Comparison of ENCODE assay signal across 9 cellular contexts in the genomic region with DNA sequence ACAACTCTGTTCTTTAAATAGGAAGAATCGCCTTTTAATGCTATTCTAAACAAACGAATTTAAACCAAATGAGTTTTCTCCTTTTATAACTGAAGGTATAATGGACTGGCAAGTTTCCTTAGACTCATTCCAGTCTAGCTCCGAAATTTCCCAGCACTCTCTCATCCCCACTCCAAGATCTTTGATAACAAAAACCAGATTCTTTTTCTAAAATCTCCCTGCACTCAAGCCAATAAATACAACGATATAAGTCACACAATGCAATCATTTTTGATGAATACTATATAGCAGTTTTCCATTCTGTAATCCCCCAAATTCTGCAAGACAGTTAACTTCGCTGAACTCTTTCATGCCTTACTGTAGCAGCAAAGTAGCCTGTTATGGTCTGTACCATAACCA. TPM values are rescaled to one million over a fixed set of nuclear protein-coding genes. Genes with fewer than 3 reads are reported as not detected.
DNase-seq lines count a peak whose midpoint lies in the region; ATAC-seq, FAIRE-seq and TF ChIP-seq lines count a peak whose summit lies in the region.
"Had no signal": no experiment of that assay in that cellular context is flagged by ENCODE, and none has a peak within 500 bp of the region (broad histone marks: within the 10 kb centered on the region; RNA-seq: fewer than 3 reads in every experiment).

No MANE protein-coding gene starts in this region.

- H3K9ac ChIP-seq in endothelial cell of umbilical vein (replicated peaks; ENCODE audit: extremely low read depth, insufficient read depth, low read length) = peak overlapping the region; percentile 91

- no peak for ATAC-seq in CD8-positive, alpha-beta T cell
- ATAC-seq in HG02759 (IDR thresholded peaks at IDR 0.05; ENCODE audit: unreplicated experiment) (no peak), HG03097 (IDR thresholded peaks at IDR 0.05; ENCODE audit: low FRiP score, unreplicated experiment) (no peak)

- TF ChIP-seq POLR2A in endothelial cell of umbilical vein (IDR thresholded peaks at IDR 0.05; ENCODE audit: low read depth, low read length) = no peak

- no peaks in the 10 kb centered on the region for H3K9me3 Mint-ChIP-seq in CD8-positive, alpha-beta T cell

- no peaks in the 10 kb centered on the region for H3K9me3 ChIP-seq in CD8-positive, alpha-beta T cell (ENCODE audit: low read length)
- H3K9me3 ChIP-seq in OCI-LY7 (ENCODE audit: low read length) (no peaks in the 10 kb centered on the region), endothelial cell of umbilical vein (replicated peaks; ENCODE audit: control insufficient read depth, insufficient read depth, low read length) (no peaks in the 10 kb centered on the region), osteoblast (ENCODE audit: low read depth, low read length) (no peaks in the 10 kb centered on the region)

- H2AFZ ChIP-seq in OCI-LY7 (ENCODE audit: low read length) = no peak overlapping the region
- H2AFZ ChIP-seq in endothelial cell of umbilical vein (ENCODE audit: low read depth, low read length) = no peak overlapping the region
- H2AFZ ChIP-seq in osteoblast (ENCODE audit: low read length) = no peak overlapping the region

- BruUV-seq in OCI-LY7 (replicated peaks; lab: Mats Ljungman, UMichigan) (no TSS peak), endothelial cell of umbilical vein (replicated peaks; lab: Mats Ljungman, UMichigan) (no TSS peak)

- intact Hi-C loops in CD8-positive, alpha-beta T cell (cut with DNase I, micrococcal nuclease) = loop anchor here (2.0 to 10.0 kb wide), 6 partner anchors 16 to 828 kb away; partner anchors contain the start of genes TRIM8 (in 2 of the 2), ACTR1A (in 1 of the 2), GBF1 (in 1 of the 2) and SUFU (in 1 of the 2)
- intact Hi-C loops in OCI-LY7 (cut with micrococcal nuclease; ENCODE audit: unreplicated experiment) (no loop called here), endothelial cell of umbilical vein (cut with micrococcal nuclease) (loop anchor here (5.0 kb wide), 1 partner anchor 34 kb away; the partner anchor contains the start of gene NPM3)

- peaks cover 18% of the 10 kb centered on the region for H3K36me3 ChIP-seq in CD8-positive, alpha-beta T cell (ENCODE audit: insufficient read depth, low read length)
- peaks cover 38% of the 10 kb centered on the region for H3K36me3 ChIP-seq in OCI-LY7 (ENCODE audit: insufficient read depth, low read length)
- H3K36me3 ChIP-seq in endothelial cell of umbilical vein (ENCODE audit: control insufficient read depth in 2 of 2, extremely low read depth in 1 of 2, insufficient read depth in 2 of 2, low read length in 2 of 2) = peaks cover 5 to 6% of the 10 kb centered on the region in 2 experiments
- peaks cover 18% of the 10 kb centered on the region for H3K36me3 ChIP-seq in osteoblast (ENCODE audit: insufficient read depth, low read length)

- peak overlapping the region; percentile 90 for H3K27ac ChIP-seq in CD8-positive, alpha-beta T cell (ENCODE audit: low read depth, low read length)
- H3K27ac ChIP-seq in OCI-LY7 (ENCODE audit: low read depth, low read length, poor library complexity, severe bottlenecking) = peak overlapping the region; percentile 77
- peak overlapping the region; percentile 35 for H3K27ac ChIP-seq in endothelial cell of umbilical vein (ENCODE audit: insufficient read depth, low read depth, low read length)
- peak overlapping the region; percentile 97 for H3K27ac ChIP-seq in osteoblast (ENCODE audit: low read depth, low read length)

- peak overlapping the region; percentile 38 for H3K27ac Mint-ChIP-seq in CD8-positive, alpha-beta T cell

- no peak for FAIRE-seq in endothelial cell of umbilical vein (lab: Jason Lieb, UNC)
- FAIRE-seq in HTR-8/SVneo (lab: Jason Lieb, UNC) = no peak
- FAIRE-seq: TTC549 had no signal

- H3K27me3 Mint-ChIP-seq in CD8-positive, alpha-beta T cell (ENCODE audit: low read depth) = no peaks in the 10 kb centered on the region

- peaks cover 62% of the 10 kb centered on the region for H3K4me1 Mint-ChIP-seq in CD8-positive, alpha-beta T cell (ENCODE audit: low read depth)

- H3K4me3 ChIP-seq in CD8-positive, alpha-beta T cell (ENCODE audit: low read depth, low read length) = peak overlapping the region; percentile 82
- H3K4me3 ChIP-seq in OCI-LY7 (ENCODE audit: low read depth, low read length, poor library complexity, severe bottlenecking) = peak overlapping the region; percentile 95
- H3K4me3 ChIP-seq in endothelial cell of umbilical vein (replicated peaks in 1 of 3; ENCODE audit: insufficient read depth in 1 of 3, low read depth in 1 of 3, low read length in 3 of 3) = peak overlapping the region; percentile 82 to 99 (median 90)
- peak overlapping the region; percentile 98 for H3K4me3 ChIP-seq in osteoblast (ENCODE audit: insufficient read depth, low read length)

- DNase-seq in CD8-positive, alpha-beta T cell = no peak
- no peak for DNase-seq in OCI-LY7 (ENCODE audit: low spot score)
- DNase-seq in endothelial cell of umbilical vein (ENCODE audit: low read depth, low spot score) = no peak
- DNase-seq in osteoblast (ENCODE audit: insufficient read length, low spot score, missing footprints) = peak; percentile 5
- no peak for DNase-seq in H4 (ENCODE audit: low spot score)
- DNase-seq in HTR-8/SVneo (ENCODE audit: insufficient read length, low spot score) = no peak

- no peaks in the 10 kb centered on the region for H3K9me1 ChIP-seq in endothelial cell of umbilical vein (replicated peaks; ENCODE audit: control insufficient read depth, extremely low read depth, insufficient read depth, low read length)

- peaks cover 43% of the 10 kb centered on the region for H4K20me1 ChIP-seq in OCI-LY7 (ENCODE audit: insufficient read depth, low read length)
- H4K20me1 ChIP-seq in endothelial cell of umbilical vein (replicated peaks; ENCODE audit: control insufficient read depth, extremely low read depth, insufficient read depth, low read length) = peaks cover 29% of the 10 kb centered on the region
- H4K20me1 ChIP-seq in osteoblast (ENCODE audit: insufficient read depth, low read length) = peaks cover 65% of the 10 kb centered on the region

- peak overlapping the region; percentile 98 for H3K4me3 Mint-ChIP-seq in CD8-positive, alpha-beta T cell

- dilution Hi-C loops in endothelial cell of umbilical vein (cut with MboI; ENCODE audit: extremely low pct_ligation_motif_present, low sequenced_read_pairs) = no loop called here

- POLR2A ChIA-PET in CD8-positive, alpha-beta T cell (lab: Charles Lee) = interaction anchor here (0.7 to 6.8 kb wide), 7 partner anchors 8 to 336 kb away, joined by 3 to 64 read pairs (median 8); partner anchors contain the start of genes NOLC1 and NPM3
- POLR2A ChIA-PET in OCI-LY7 (lab: Charles Lee) (interaction anchor here (1.0 kb wide), 3 partner anchors 11 to 123 kb away, joined by 3 to 9 read pairs (median 3); partner anchors contain the start of gene NPM3), endothelial cell of umbilical vein (lab: Charles Lee) (no interaction called here)

- H3K36me3 Mint-ChIP-seq in CD8-positive, alpha-beta T cell = peaks cover 53% of the 10 kb centered on the region

- no peaks in the 10 kb centered on the region for H3K27me3 ChIP-seq in CD8-positive, alpha-beta T cell (ENCODE audit: insufficient read depth, low read length)
- H3K27me3 ChIP-seq in endothelial cell of umbilical vein (ENCODE audit: control insufficient read depth in 2 of 2, insufficient read depth in 2 of 2, low read length in 2 of 2) = no peaks in the 10 kb centered on the region
- H3K27me3 ChIP-seq in osteoblast (ENCODE audit: insufficient read depth, low read length) = no peaks in the 10 kb centered on the region

- H3K9me2 ChIP-seq in OCI-LY7 (ENCODE audit: insufficient read depth, low read length) = no peaks in the 10 kb centered on the region

- no peak for TF ChIP-seq CTCF in CD8-positive, alpha-beta T cell (IDR thresholded peaks at IDR 0.05)
- TF ChIP-seq CTCF in OCI-LY7 (conservative IDR thresholded peaks at IDR 0.05; ENCODE audit: low read length) = no peak
- no peak for TF ChIP-seq CTCF in endothelial cell of umbilical vein (IDR thresholded peaks at IDR 0.05; ENCODE audit: extremely low read depth in 1 of 2, insufficient read depth in 1 of 2, low read depth in 1 of 2, low read length in 2 of 2)
- TF ChIP-seq CTCF in osteoblast (IDR thresholded peaks at IDR 0.05; ENCODE audit: extremely low read depth, low read depth, low read length) = no peak

- H3K4me2 ChIP-seq in OCI-LY7 (ENCODE audit: low read length) (peak overlapping the region; percentile 99), endothelial cell of umbilical vein (ENCODE audit: insufficient read depth, low read length) (peak overlapping the region; percentile 90), osteoblast (ENCODE audit: insufficient read depth, low read length) (peak overlapping the region; percentile 94)

- H3K79me2 ChIP-seq in OCI-LY7 (ENCODE audit: insufficient read depth, low read depth, low read length) (peaks cover 79% of the 10 kb centered on the region), endothelial cell of umbilical vein (ENCODE audit: control insufficient read depth, insufficient read depth, low read length) (peaks cover 68% of the 10 kb centered on the region), osteoblast (ENCODE audit: insufficient read depth, low read length) (peaks cover 69% of the 10 kb centered on the region)

- H3K4me1 ChIP-seq in CD8-positive, alpha-beta T cell (ENCODE audit: insufficient read depth, low read length) = peaks cover 46% of the 10 kb centered on the region
- H3K4me1 ChIP-seq in OCI-LY7 (ENCODE audit: insufficient read depth, low read length, poor library complexity, severe bottlenecking) (peaks cover 27% of the 10 kb centered on the region), endothelial cell of umbilical vein (ENCODE audit: control insufficient read depth, extremely low read depth, insufficient read depth, low read length) (peaks cover 19% of the 10 kb centered on the region), osteoblast (ENCODE audit: insufficient read depth, low read length) (peaks cover 26% of the 10 kb centered on the region)

- CTCF ChIA-PET in CD8-positive, alpha-beta T cell (lab: Charles Lee) = interaction anchor here (0.6 to 3.1 kb wide), 4 partner anchors 20 to 330 kb away, joined by 3 to 29 read pairs (median 10); partner anchors contain the start of gene NPM3
- CTCF ChIA-PET in OCI-LY7 (lab: Charles Lee; ENCODE audit: unreplicated experiment) = interaction anchor here (0.8 kb wide), 1 partner anchor 25 kb away, joined by 4 read pairs; no protein-coding TSS in a partner anchor
- CTCF ChIA-PET in endothelial cell of umbilical vein (lab: Charles Lee) = interaction anchor here (0.7 to 5.4 kb wide), 5 partner anchors 19 to 257 kb away, joined by 3 to 39 read pairs (median 5); no protein-coding TSS in a partner anchor

RNA-seq across cellular contexts. Expression of gene OGA, which starts 1.9 kb away (rescaled TPM):
- total RNA-seq in CD8-positive, alpha-beta T cell = 100 to 1,000 TPM; 356 to 394 TPM
- 65.5 and 73.2 TPM in 2 replicates for total RNA-seq in OCI-LY7 (2014; rRNA removed; shearing (Covaris generic))
- 109 and 124 TPM in 2 replicates for total RNA-seq in OCI-LY7 (2022)
- total RNA-seq in endothelial cell of umbilical vein = 113 and 118 TPM in 2 replicates
- polyA plus RNA-seq in endothelial cell of umbilical vein = 21.6 and 30.8 TPM in 2 replicates
- polyA plus RNA-seq in endothelial cell of umbilical vein (2011; cell fraction: cytosol; rRNA removed) = 22.9 and 25.5 TPM in 2 replicates
- 212 and 252 TPM in 2 replicates for polyA plus RNA-seq in endothelial cell of umbilical vein (2011; cell fraction: nucleus; rRNA removed)
- polyA plus RNA-seq in endothelial cell of umbilical vein (2012) = 82.7 and 99.0 TPM in 2 replicates
- 84.4 and 102 TPM in 2 replicates for polyA minus RNA-seq in endothelial cell of umbilical vein
- 23.2 TPM for polyA minus RNA-seq in endothelial cell of umbilical vein (2011; cell fraction: cytosol; rRNA and poly(A)+ RNA removed)
- 122 and 181 TPM in 2 replicates for polyA minus RNA-seq in endothelial cell of umbilical vein (2011; cell fraction: nucleus; rRNA and poly(A)+ RNA removed)
- 115 and 121 TPM in 2 replicates for total RNA-seq in osteoblast
- total RNA-seq in H4 (2014; rRNA removed; shearing (Covaris generic)) = 42.8 and 45.3 TPM in 2 replicates

RNA-seq across cellular contexts. Expression of gene KCNIP2, which starts 27.2 kb away (rescaled TPM):
- 1 to 10 TPM in 1 of 2 experiments, under 1 TPM in 1; 0.87 to 1.1 TPM for total RNA-seq in CD8-positive, alpha-beta T cell
- 1.4 and 7.3 TPM in 2 replicates for total RNA-seq in OCI-LY7 (2014; rRNA removed; shearing (Covaris generic))
- total RNA-seq in OCI-LY7 (2022) (2.8 and 4.3 TPM in 2 replicates), endothelial cell of umbilical vein (2.2 and 3.0 TPM in 2 replicates), osteoblast (0.88 and 1.4 TPM in 2 replicates)
- polyA plus RNA-seq in endothelial cell of umbilical vein = 0.36 and 0.65 TPM in 2 replicates
- polyA plus RNA-seq in endothelial cell of umbilical vein (2011; cell fraction: cytosol; rRNA removed) = 0.05 and 0.11 TPM in 2 replicates
- polyA plus RNA-seq in endothelial cell of umbilical vein (2011; cell fraction: nucleus; rRNA removed) = 3.6 and 3.8 TPM in 2 replicates
- polyA plus RNA-seq in endothelial cell of umbilical vein (2012) = 0.46 and 0.50 TPM in 2 replicates
- polyA minus RNA-seq in endothelial cell of umbilical vein = 1.4 and 4.7 TPM in 2 replicates
- polyA minus RNA-seq in endothelial cell of umbilical vein (2011; cell fraction: cytosol; rRNA and poly(A)+ RNA removed) = not detected
- 2.5 and 3.0 TPM in 2 replicates for polyA minus RNA-seq in endothelial cell of umbilical vein (2011; cell fraction: nucleus; rRNA and poly(A)+ RNA removed)
- total RNA-seq in H4 (2014; rRNA removed; shearing (Covaris generic)) = not detected in 2 replicates

RNA-seq across cellular contexts. Expression of gene NPM3, which starts 33.1 kb away (rescaled TPM):
- 10 to 100 TPM; 21.1 to 25.1 TPM for total RNA-seq in CD8-positive, alpha-beta T cell
- total RNA-seq in OCI-LY7 (2014; rRNA removed; shearing (Covaris generic)) = 115 and 122 TPM in 2 replicates
- total RNA-seq in OCI-LY7 (2022) (107 and 111 TPM in 2 replicates), endothelial cell of umbilical vein (55.4 and 60.7 TPM in 2 replicates), osteoblast (47.7 and 64.8 TPM in 2 replicates)
- 48.1 and 71.3 TPM in 2 replicates for polyA plus RNA-seq in endothelial cell of umbilical vein
- polyA plus RNA-seq in endothelial cell of umbilical vein (2011; cell fraction: cytosol; rRNA removed) = 77.9 and 93.3 TPM in 2 replicates
- 32.4 and 35.6 TPM in 2 replicates for polyA plus RNA-seq in endothelial cell of umbilical vein (2011; cell fraction: nucleus; rRNA removed)
- polyA plus RNA-seq in endothelial cell of umbilical vein (2012) = 72.5 and 87.9 TPM in 2 replicates
- polyA minus RNA-seq in endothelial cell of umbilical vein = 26.1 and 37.3 TPM in 2 replicates
- polyA minus RNA-seq in endothelial cell of umbilical vein (2011; cell fraction: cytosol; rRNA and poly(A)+ RNA removed) = 35.7 TPM
- 6.0 and 7.1 TPM in 2 replicates for polyA minus RNA-seq in endothelial cell of umbilical vein (2011; cell fraction: nucleus; rRNA and poly(A)+ RNA removed)
- total RNA-seq in H4 (2014; rRNA removed; shearing (Covaris generic)) = 98.0 and 99.4 TPM in 2 replicates

RNA-seq across cellular contexts. Expression of gene FGF8, which starts 40.5 kb away (rescaled TPM):
- not detected for total RNA-seq in CD8-positive, alpha-beta T cell
- total RNA-seq in OCI-LY7 (2014; rRNA removed; shearing (Covaris generic)) = 0.44 and 0.72 TPM in 2 replicates
- total RNA-seq in OCI-LY7 (2022) (0.86 and 1.3 TPM in 2 replicates), endothelial cell of umbilical vein (0.39 and 0.44 TPM in 2 replicates), osteoblast (not detected in 2 replicates)
- not detected in 2 replicates for polyA plus RNA-seq in endothelial cell of umbilical vein
- not detected in 2 replicates for polyA plus RNA-seq in endothelial cell of umbilical vein (2011; cell fraction: cytosol; rRNA removed)
- 0.31 and 0.62 TPM in 2 replicates for polyA plus RNA-seq in endothelial cell of umbilical vein (2011; cell fraction: nucleus; rRNA removed)
- polyA plus RNA-seq in endothelial cell of umbilical vein (2012) = not detected in 2 replicates
- not detected in 2 replicates for polyA minus RNA-seq in endothelial cell of umbilical vein
- polyA minus RNA-seq in endothelial cell of umbilical vein (2011; cell fraction: cytosol; rRNA and poly(A)+ RNA removed) = not detected
- not detected in 2 replicates for polyA minus RNA-seq in endothelial cell of umbilical vein (2011; cell fraction: nucleus; rRNA and poly(A)+ RNA removed)
- not detected in 2 replicates for total RNA-seq in H4 (2014; rRNA removed; shearing (Covaris generic))

Comparison
In these comparisons a context has a peak if more than half of its experiments do, and no peak if none do; other contexts are left out.
1. H3K27ac ChIP-seq: peak in every context shown above with its lines; median percentile 97 in osteoblast; 90 in CD8-positive, alpha-beta T cell; 77 in OCI-LY7; 35 in endothelial cell of umbilical vein.